27 cellular contexts compared by ENCODE assay signal in the genomic region with DNA sequence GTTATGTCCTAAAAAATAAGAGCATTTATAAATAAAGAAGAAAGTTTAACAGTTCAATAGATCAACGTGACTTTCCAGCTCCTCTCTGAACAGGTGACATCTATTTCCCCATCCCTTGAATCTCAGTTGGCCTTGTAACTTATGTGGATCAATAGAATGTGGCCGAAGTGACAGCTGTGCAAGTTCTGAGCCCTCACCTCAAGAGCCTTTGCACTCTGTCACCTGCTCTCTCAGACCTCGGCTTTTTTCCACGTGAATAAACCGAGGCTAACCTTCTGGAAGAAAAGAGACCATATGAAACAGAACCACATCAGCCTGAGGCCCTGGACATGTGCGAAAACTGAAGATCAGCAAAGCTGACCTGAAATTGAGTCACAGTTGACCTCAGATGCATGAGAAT.
A peak's percentile ranks its signal among the peaks of the same experiment; 100 is the strongest.
DNase-seq lines count a peak whose midpoint lies in the region; ATAC-seq, FAIRE-seq and TF ChIP-seq lines count a peak whose summit lies in the region.
"Had no signal": no experiment of that assay in that cellular context is flagged by ENCODE, and none has a peak within 500 bp of the region (broad histone marks: within the 10 kb centered on the region; RNA-seq: fewer than 3 reads in every experiment).

No MANE protein-coding gene starts in this region.

- no peaks in the 10 kb centered on the region for H4K20me1 ChIP-seq in osteoblast (ENCODE audit: insufficient read depth, low read length)

- H3K4me2 ChIP-seq in osteoblast (ENCODE audit: insufficient read depth, low read length), result no peak overlapping the region

- no peaks in the 10 kb centered on the region for H3K27me3 ChIP-seq in brain microvascular endothelial cell (replicated peaks)
- H3K27me3 ChIP-seq in osteoblast (ENCODE audit: insufficient read depth, low read length), result no peaks in the 10 kb centered on the region
- H3K27me3 ChIP-seq: SJCRH30 had no signal

- ATAC-seq in GM18519 (IDR thresholded peaks at IDR 0.05; ENCODE audit: low FRiP score, unreplicated experiment), result no peak
- ATAC-seq: Panc1, SK-N-SH treated with all-trans-retinoic acid at 6 μM for 48 hours had no signal

- H3K9me3 ChIP-seq in KOPT-K1 (ENCODE audit: insufficient read depth, low read length, poor library complexity, severe bottlenecking), result no peaks in the 10 kb centered on the region
- H3K9me3 ChIP-seq in osteoblast (ENCODE audit: low read depth, low read length), result no peaks in the 10 kb centered on the region

- no peak overlapping the region for H2AFZ ChIP-seq in osteoblast (ENCODE audit: low read length)

- peak; percentile 45 for DNase-seq in DMS53 (lab: John Stamatoyannopoulos, UW)
- DNase-seq in DMS53 treated with DMSO at 0.1 percent for 48 hours (lab: John Stamatoyannopoulos, UW; ENCODE audit: unreplicated experiment), result no peak
- peak; percentile 31 for DNase-seq in brain microvascular endothelial cell
- DNase-seq in osteoblast (ENCODE audit: insufficient read length, low spot score, missing footprints), result peak; percentile 6
- DNase-seq in GM13977 (ENCODE audit: low spot score), result no peak
- no peak for DNase-seq in RCC 7860 (ENCODE audit: low spot score)
- DNase-seq: Calu3; CD8-positive, alpha-beta memory T cell; HCEC 1CT; NCI-H1048; NCI-H1417; NCI-H1694; NCI-H2081 treated with DMSO at 0.1 percent for 48 hours; NCI-H2171; NCI-H226; NCI-H510A; NCI-H69; SJCRH30 had no signal

- TF ChIP-seq CTCF in brain microvascular endothelial cell (IDR thresholded peaks at IDR 0.05; ENCODE audit: low read depth, low read length, missing control alignments), result no peak
- TF ChIP-seq CTCF in osteoblast (IDR thresholded peaks at IDR 0.05; ENCODE audit: extremely low read depth, low read depth, low read length), result no peak
- TF ChIP-seq CTCF in GM13977 (IDR thresholded peaks at IDR 0.05; ENCODE audit: extremely low read depth, insufficient read depth, missing control alignments), result no peak

- FAIRE-seq in RCC 7860 (lab: Jason Lieb, UNC), result no peak
- FAIRE-seq: GM19239, H1 had no signal

- H3K4me3 ChIP-seq in brain microvascular endothelial cell (ENCODE audit: low read depth, low read length) (no peak overlapping the region), osteoblast (ENCODE audit: insufficient read depth, low read length) (no peak overlapping the region)
- H3K4me3 ChIP-seq: SJCRH30 had no signal

- H3K36me3 ChIP-seq in KOPT-K1 (ENCODE audit: insufficient read depth, low read length) (no peaks in the 10 kb centered on the region), brain microvascular endothelial cell (replicated peaks) (no peaks in the 10 kb centered on the region), osteoblast (ENCODE audit: insufficient read depth, low read length) (no peaks in the 10 kb centered on the region)
- H3K36me3 ChIP-seq: SJCRH30 had no signal

- H3K4me1 ChIP-seq in osteoblast (ENCODE audit: insufficient read depth, low read length), result no peaks in the 10 kb centered on the region

- H3K27ac ChIP-seq in KOPT-K1 (ENCODE audit: low read depth, low read length, poor library complexity, severe bottlenecking) (peak overlapping the region; percentile 40), brain microvascular endothelial cell (no peak overlapping the region), osteoblast (ENCODE audit: low read depth, low read length) (no peak overlapping the region)
- H3K27ac ChIP-seq: 22Rv1, C4-2B, HL-60, SJCRH30 had no signal

- no peaks in the 10 kb centered on the region for H3K79me2 ChIP-seq in osteoblast (ENCODE audit: insufficient read depth, low read length)

- in situ Hi-C loops in brain microvascular endothelial cell (cut with HindIII; ENCODE audit: low pct_ligation_motif_present, low sequenced_read_pairs) (no loop called here), GM13977 (cut with MboI; ENCODE audit: low pct_unique_long_range_greater_than_20kb, low sequenced_read_pairs, unreplicated experiment) (no loop called here)

Comparison
In these comparisons a context has a peak if more than half of its experiments do, and no peak if none do; other contexts are left out.
1. DNase-seq: peak in DMS53 (single experiment), brain microvascular endothelial cell (single experiment) and osteoblast (single experiment); none in DMS53 treated with DMSO at 0.1 percent for 48 hours (single experiment), GM13977 (single experiment) and RCC 7860 (single experiment).